16 cellular contexts compared by ENCODE assay signal in the genomic region with DNA sequence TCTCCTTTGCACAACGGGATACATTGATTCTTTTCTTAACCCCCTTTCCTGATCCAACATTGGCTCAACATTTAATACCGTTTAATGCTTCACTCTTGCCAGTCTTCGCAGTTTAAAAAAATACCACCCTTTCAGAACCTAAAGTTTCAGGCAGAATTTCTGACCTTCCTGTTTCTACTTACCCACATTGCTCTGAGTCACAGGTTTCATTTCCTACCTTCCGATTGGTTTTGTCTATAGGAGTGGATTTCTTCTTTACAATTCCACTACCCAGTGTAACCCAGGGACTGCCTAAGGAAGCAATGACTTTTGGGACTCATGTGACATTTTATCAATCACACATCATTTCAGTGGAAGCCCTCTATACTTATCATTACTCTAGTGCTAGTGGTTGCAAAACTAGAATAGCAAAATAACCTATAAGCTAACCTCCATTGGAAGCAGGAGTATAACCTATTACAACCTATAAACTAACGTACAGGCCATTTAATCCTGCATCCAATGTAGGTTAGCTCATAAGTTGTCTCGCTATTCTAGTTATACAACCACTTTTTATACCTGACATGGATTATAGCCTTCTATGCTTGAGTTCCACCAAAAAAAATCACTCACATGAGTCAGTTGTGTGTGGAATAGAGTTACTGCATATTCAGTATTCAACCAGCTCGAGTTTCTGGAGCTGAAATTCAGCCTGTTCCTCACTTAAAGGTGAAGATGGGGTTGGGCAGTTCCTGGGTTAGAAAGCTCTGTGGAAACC.
DNase-seq lines count a peak whose midpoint lies in the region; ATAC-seq lines count a peak whose summit lies in the region.
"Had no signal": no experiment of that assay in that cellular context is flagged by ENCODE, and none has a peak within 500 bp of the region (broad histone marks: within the 10 kb centered on the region; RNA-seq: fewer than 3 reads in every experiment).

No MANE protein-coding gene starts in this region.

- H3K27me3 Mint-ChIP-seq in dendritic cell treated with granulocyte-macrophage colony-stimulating factor and Interleukin-4, amounts not matched to agents 40 ng/mL and 50 ng/mL, for 4 days: peaks cover 2% of the 10 kb centered on the region
- H3K27me3 Mint-ChIP-seq: CD8-positive, alpha-beta memory T cell had no signal

- peak; percentile 1 for DNase-seq in SIG-M5 treated with dmso at 0.1 percent for 504 hours (lab: John Stamatoyannopoulos, UW; ENCODE audit: unreplicated experiment)
- DNase-seq in SIG-M5 (lab: John Stamatoyannopoulos, UW): no peak
- peak; percentile 75 to 78 for DNase-seq in NOMO-1 (lab: John Stamatoyannopoulos, UW; ENCODE audit: unreplicated experiment in 2 of 2)
- DNase-seq in head of caudate nucleus: no peak
- no peak for DNase-seq in sciatic nerve (ENCODE audit: low spot score)
- DNase-seq in amniotic stem cell (lab: John Stamatoyannopoulos, UW): no peak
- no peak for DNase-seq in AML-193 (lab: John Stamatoyannopoulos, UW)
- DNase-seq: CD8-positive, alpha-beta memory T cell; DMS53; IMR-90; NCI-H1694 treated with DMSO at 0.1 percent for 48 hours; NCI-H2171; NCI-H526; SHP77; T-helper 1 cell had no signal

- ATAC-seq in sciatic nerve: no peak

- no peaks in the 10 kb centered on the region for H3K36me3 Mint-ChIP-seq in dendritic cell treated with granulocyte-macrophage colony-stimulating factor and Interleukin-4, amounts not matched to agents 40 ng/mL and 50 ng/mL, for 4 days (ENCODE audit: low read depth)
- H3K36me3 Mint-ChIP-seq: CD8-positive, alpha-beta memory T cell had no signal

- H3K9me3 Mint-ChIP-seq in dendritic cell treated with granulocyte-macrophage colony-stimulating factor and Interleukin-4, amounts not matched to agents 40 ng/mL and 50 ng/mL, for 4 days: peaks cover 18% of the 10 kb centered on the region
- H3K9me3 Mint-ChIP-seq: CD8-positive, alpha-beta memory T cell had no signal

- intact Hi-C loops in dendritic cell treated with granulocyte-macrophage colony-stimulating factor and Interleukin-4, amounts not matched to agents 40 ng/mL and 50 ng/mL, for 4 days (cut with micrococcal nuclease): no loop called here
- intact Hi-C loops in head of caudate nucleus (cut with DNase I) (no loop called here), sciatic nerve (cut with DNase I) (no loop called here)

- peaks cover 8% of the 10 kb centered on the region for H3K4me1 Mint-ChIP-seq in dendritic cell treated with granulocyte-macrophage colony-stimulating factor and Interleukin-4, amounts not matched to agents 40 ng/mL and 50 ng/mL, for 4 days (ENCODE audit: low read depth)
- H3K4me1 Mint-ChIP-seq: CD8-positive, alpha-beta memory T cell had no signal

- H3K27ac Mint-ChIP-seq in dendritic cell treated with granulocyte-macrophage colony-stimulating factor and Interleukin-4, amounts not matched to agents 40 ng/mL and 50 ng/mL, for 4 days: peak overlapping the region; percentile 31
- H3K27ac Mint-ChIP-seq: CD8-positive, alpha-beta memory T cell had no signal

- H3K4me3 Mint-ChIP-seq in dendritic cell treated with granulocyte-macrophage colony-stimulating factor and Interleukin-4, amounts not matched to agents 40 ng/mL and 50 ng/mL, for 4 days: no peak overlapping the region
- H3K4me3 Mint-ChIP-seq: CD8-positive, alpha-beta memory T cell had no signal

Comparison
In these comparisons a context has a peak if more than half of its experiments do, and no peak if none do; other contexts are left out.
1. DNase-seq: peak in SIG-M5 treated with dmso at 0.1 percent for 504 hours (single experiment) and NOMO-1 (2 of 2); none in SIG-M5 (single experiment), head of caudate nucleus (0 of 42), sciatic nerve (single experiment), amniotic stem cell (single experiment) and AML-193 (0 of 2).